In the genomic region with DNA sequence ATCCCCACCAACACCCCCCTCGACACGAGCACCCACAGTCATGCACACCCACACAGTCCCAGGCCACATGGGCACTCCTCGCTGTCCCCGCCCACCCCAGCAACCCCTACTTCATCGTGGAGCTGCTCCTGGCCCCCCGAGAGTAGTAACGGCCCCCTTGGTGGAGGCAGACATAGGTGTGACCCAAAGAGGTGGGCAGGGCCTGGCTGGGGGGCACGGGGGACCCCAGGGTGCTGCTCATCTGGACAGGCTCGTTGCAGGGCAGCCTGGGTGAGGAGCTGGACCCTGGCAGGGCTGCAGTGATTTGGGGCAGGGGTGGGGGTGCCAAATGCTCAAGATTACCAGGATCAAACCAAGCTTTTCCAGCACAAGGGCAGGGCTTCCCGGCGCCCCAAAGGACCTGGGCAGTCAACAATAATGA, we compare ENCODE assay signal across 1 cellular context.
TF ChIP-seq lines count a peak whose summit lies in the region.

No MANE protein-coding gene starts in this region.

TF ChIP-seq in H1, 55 proteins besides CTCF, POLR2A, EP300 and RAD21:
- TF ChIP-seq ASH2L (IDR thresholded peaks at IDR 0.05; ENCODE audit: low read length), result no peak
- no peak for TF ChIP-seq CHD1 (IDR thresholded peaks at IDR 0.05; ENCODE audit: low read depth, low read length)
- TF ChIP-seq, protein P1, sequence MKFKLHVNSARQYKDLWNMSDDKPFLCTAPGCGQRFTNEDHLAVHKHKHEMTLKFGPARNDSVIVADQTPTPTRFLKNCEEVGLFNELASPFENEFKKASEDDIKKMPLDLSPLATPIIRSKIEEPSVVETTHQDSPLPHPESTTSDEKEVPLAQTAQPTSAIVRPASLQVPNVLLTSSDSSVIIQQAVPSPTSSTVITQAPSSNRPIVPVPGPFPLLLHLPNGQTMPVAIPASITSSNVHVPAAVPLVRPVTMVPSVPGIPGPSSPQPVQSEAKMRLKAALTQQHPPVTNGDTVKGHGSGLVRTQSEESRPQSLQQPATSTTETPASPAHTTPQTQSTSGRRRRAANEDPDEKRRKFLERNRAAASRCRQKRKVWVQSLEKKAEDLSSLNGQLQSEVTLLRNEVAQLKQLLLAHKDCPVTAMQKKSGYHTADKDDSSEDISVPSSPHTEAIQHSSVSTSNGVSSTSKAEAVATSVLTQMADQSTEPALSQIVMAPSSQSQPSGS (IDR thresholded peaks at IDR 0.05; ENCODE audit: low read length), result no peak
- TF ChIP-seq, protein P2, sequence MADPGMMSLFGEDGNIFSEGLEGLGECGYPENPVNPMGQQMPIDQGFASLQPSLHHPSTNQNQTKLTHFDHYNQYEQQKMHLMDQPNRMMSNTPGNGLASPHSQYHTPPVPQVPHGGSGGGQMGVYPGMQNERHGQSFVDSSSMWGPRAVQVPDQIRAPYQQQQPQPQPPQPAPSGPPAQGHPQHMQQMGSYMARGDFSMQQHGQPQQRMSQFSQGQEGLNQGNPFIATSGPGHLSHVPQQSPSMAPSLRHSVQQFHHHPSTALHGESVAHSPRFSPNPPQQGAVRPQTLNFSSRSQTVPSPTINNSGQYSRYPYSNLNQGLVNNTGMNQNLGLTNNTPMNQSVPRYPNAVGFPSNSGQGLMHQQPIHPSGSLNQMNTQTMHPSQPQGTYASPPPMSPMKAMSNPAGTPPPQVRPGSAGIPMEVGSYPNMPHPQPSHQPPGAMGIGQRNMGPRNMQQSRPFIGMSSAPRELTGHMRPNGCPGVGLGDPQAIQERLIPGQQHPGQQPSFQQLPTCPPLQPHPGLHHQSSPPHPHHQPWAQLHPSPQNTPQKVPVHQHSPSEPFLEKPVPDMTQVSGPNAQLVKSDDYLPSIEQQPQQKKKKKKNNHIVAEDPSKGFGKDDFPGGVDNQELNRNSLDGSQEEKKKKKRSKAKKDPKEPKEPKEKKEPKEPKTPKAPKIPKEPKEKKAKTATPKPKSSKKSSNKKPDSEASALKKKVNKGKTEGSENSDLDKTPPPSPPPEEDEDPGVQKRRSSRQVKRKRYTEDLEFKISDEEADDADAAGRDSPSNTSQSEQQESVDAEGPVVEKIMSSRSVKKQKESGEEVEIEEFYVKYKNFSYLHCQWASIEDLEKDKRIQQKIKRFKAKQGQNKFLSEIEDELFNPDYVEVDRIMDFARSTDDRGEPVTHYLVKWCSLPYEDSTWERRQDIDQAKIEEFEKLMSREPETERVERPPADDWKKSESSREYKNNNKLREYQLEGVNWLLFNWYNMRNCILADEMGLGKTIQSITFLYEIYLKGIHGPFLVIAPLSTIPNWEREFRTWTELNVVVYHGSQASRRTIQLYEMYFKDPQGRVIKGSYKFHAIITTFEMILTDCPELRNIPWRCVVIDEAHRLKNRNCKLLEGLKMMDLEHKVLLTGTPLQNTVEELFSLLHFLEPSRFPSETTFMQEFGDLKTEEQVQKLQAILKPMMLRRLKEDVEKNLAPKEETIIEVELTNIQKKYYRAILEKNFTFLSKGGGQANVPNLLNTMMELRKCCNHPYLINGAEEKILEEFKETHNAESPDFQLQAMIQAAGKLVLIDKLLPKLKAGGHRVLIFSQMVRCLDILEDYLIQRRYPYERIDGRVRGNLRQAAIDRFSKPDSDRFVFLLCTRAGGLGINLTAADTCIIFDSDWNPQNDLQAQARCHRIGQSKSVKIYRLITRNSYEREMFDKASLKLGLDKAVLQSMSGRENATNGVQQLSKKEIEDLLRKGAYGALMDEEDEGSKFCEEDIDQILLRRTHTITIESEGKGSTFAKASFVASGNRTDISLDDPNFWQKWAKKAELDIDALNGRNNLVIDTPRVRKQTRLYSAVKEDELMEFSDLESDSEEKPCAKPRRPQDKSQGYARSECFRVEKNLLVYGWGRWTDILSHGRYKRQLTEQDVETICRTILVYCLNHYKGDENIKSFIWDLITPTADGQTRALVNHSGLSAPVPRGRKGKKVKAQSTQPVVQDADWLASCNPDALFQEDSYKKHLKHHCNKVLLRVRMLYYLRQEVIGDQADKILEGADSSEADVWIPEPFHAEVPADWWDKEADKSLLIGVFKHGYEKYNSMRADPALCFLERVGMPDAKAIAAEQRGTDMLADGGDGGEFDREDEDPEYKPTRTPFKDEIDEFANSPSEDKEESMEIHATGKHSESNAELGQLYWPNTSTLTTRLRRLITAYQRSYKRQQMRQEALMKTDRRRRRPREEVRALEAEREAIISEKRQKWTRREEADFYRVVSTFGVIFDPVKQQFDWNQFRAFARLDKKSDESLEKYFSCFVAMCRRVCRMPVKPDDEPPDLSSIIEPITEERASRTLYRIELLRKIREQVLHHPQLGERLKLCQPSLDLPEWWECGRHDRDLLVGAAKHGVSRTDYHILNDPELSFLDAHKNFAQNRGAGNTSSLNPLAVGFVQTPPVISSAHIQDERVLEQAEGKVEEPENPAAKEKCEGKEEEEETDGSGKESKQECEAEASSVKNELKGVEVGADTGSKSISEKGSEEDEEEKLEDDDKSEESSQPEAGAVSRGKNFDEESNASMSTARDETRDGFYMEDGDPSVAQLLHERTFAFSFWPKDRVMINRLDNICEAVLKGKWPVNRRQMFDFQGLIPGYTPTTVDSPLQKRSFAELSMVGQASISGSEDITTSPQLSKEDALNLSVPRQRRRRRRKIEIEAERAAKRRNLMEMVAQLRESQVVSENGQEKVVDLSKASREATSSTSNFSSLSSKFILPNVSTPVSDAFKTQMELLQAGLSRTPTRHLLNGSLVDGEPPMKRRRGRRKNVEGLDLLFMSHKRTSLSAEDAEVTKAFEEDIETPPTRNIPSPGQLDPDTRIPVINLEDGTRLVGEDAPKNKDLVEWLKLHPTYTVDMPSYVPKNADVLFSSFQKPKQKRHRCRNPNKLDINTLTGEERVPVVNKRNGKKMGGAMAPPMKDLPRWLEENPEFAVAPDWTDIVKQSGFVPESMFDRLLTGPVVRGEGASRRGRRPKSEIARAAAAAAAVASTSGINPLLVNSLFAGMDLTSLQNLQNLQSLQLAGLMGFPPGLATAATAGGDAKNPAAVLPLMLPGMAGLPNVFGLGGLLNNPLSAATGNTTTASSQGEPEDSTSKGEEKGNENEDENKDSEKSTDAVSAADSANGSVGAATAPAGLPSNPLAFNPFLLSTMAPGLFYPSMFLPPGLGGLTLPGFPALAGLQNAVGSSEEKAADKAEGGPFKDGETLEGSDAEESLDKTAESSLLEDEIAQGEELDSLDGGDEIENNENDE (IDR thresholded peaks at IDR 0.05; ENCODE audit: insufficient replicate concordance, low read length), result no peak
- TF ChIP-seq KDM5A (IDR thresholded peaks at IDR 0.05; ENCODE audit: low read length), result no peak
